Comparison of ENCODE assay signal across 9 cellular contexts in genomic region chr3:125202197-125202596, GRCh38. TPM values are rescaled to one million over a fixed set of nuclear protein-coding genes. Genes with fewer than 3 reads are reported as not detected.
DNase-seq lines count a peak whose midpoint lies in the region; ATAC-seq and TF ChIP-seq lines count a peak whose summit lies in the region.
"Had no signal": no experiment of that assay in that cellular context is flagged by ENCODE, and none has a peak within 500 bp of the region (broad histone marks: within the 10 kb centered on the region; RNA-seq: fewer than 3 reads in every experiment).

No MANE protein-coding gene starts in this region.

- H3K23ac ChIP-seq in mesenchymal stem cell (ENCODE audit: low read length in 2 of 2) = no peak overlapping the region

- H3K4ac ChIP-seq in mesenchymal stem cell (ENCODE audit: low read depth in 1 of 2, low read length in 2 of 2) = no peak overlapping the region

- H3K4me1 ChIP-seq in SK-N-SH (ENCODE audit: control insufficient read depth in 1 of 2, insufficient read depth in 2 of 2, low read depth in 1 of 2, low read length in 1 of 2) (no peaks in the 10 kb centered on the region), mesenchymal stem cell (ENCODE audit: control insufficient read depth, insufficient read depth, low read depth, low read length) (no peaks in the 10 kb centered on the region)
- H3K4me1 ChIP-seq in CD8-positive, alpha-beta T cell (ENCODE audit: insufficient read depth, low read length) = no peaks in the 10 kb centered on the region

- H3K27me3 ChIP-seq in SK-N-SH (ENCODE audit: insufficient read depth) (no peaks in the 10 kb centered on the region), mesenchymal stem cell (ENCODE audit: control insufficient read depth in 1 of 2, insufficient read depth in 1 of 2, low read length in 2 of 2) (no peaks in the 10 kb centered on the region)
- H3K27me3 ChIP-seq in CD8-positive, alpha-beta T cell (ENCODE audit: insufficient read depth, low read length) = no peaks in the 10 kb centered on the region

- no peaks in the 10 kb centered on the region for H3F3A ChIP-seq in SK-N-SH (replicated peaks; ENCODE audit: insufficient read depth)

- H3K4me1 Mint-ChIP-seq in activated CD8-positive, alpha-beta T cell treated with anti-CD3 and anti-CD28 coated beads, Interleukin-2, amount 10 ng/mL, durations not matched to agents 7 days and 5 days (ENCODE audit: low read depth) = peaks cover 8% of the 10 kb centered on the region
- no peaks in the 10 kb centered on the region for H3K4me1 Mint-ChIP-seq in natural killer cell
- no peaks in the 10 kb centered on the region for H3K4me1 Mint-ChIP-seq in CD8-positive, alpha-beta T cell (ENCODE audit: low read depth)

- H3K9me3 ChIP-seq in SK-N-SH (no peaks in the 10 kb centered on the region), mesenchymal stem cell (ENCODE audit: control insufficient read depth, low read length) (no peaks in the 10 kb centered on the region)
- no peaks in the 10 kb centered on the region for H3K9me3 ChIP-seq in CD8-positive, alpha-beta T cell (ENCODE audit: low read length)

- peak; percentile 38; the same call in 1 of the 2 replicates for TF ChIP-seq RAD21 in SK-N-SH (IDR thresholded peaks at IDR 0.05; ENCODE audit: low read length)

- intact Hi-C loops in natural killer cell (cut with micrococcal nuclease) = loop anchor here (1.0 kb wide), 2 partner anchors 207 to 274 kb away; no protein-coding TSS in a partner anchor
- intact Hi-C loops in CD8-positive, alpha-beta T cell (cut with DNase I, micrococcal nuclease) = loop anchor here (1.0 to 5.0 kb wide), 3 partner anchors 205 to 275 kb away; no protein-coding TSS in a partner anchor

- no peak overlapping the region for H3K4me3 Mint-ChIP-seq in activated CD8-positive, alpha-beta T cell treated with anti-CD3 and anti-CD28 coated beads, Interleukin-2, amount 10 ng/mL, durations not matched to agents 7 days and 5 days
- H3K4me3 Mint-ChIP-seq in natural killer cell = no peak overlapping the region
- H3K4me3 Mint-ChIP-seq in CD8-positive, alpha-beta T cell = no peak overlapping the region

- no peak overlapping the region for H3K4me2 ChIP-seq in SK-N-SH
- no peak overlapping the region for H3K4me2 ChIP-seq in mesenchymal stem cell (ENCODE audit: low read length, poor library complexity, severe bottlenecking)

- no peak overlapping the region for H2BK5ac ChIP-seq in mesenchymal stem cell (ENCODE audit: low read depth, low read length, poor library complexity, severe bottlenecking)

- H3K4me3 ChIP-seq in SK-N-SH (ENCODE audit: low read depth in 2 of 2, low read length in 1 of 2) = no peak overlapping the region
- H3K4me3 ChIP-seq in mesenchymal stem cell (ENCODE audit: insufficient read depth in 1 of 2, low read depth in 1 of 2, low read length in 2 of 2) = no peak overlapping the region
- no peak overlapping the region for H3K4me3 ChIP-seq in CD8-positive, alpha-beta T cell (ENCODE audit: low read depth, low read length)

- H4K8ac ChIP-seq in mesenchymal stem cell (ENCODE audit: low read length) = no peak overlapping the region

- POLR2A ChIA-PET in SK-N-SH (lab: Yijun Ruan, JAX) = no interaction called here
- POLR2A ChIA-PET in activated CD8-positive, alpha-beta T cell treated with anti-CD3 and anti-CD28 coated beads, Interleukin-2, amount 10 ng/mL, durations not matched to agents 7 days and 5 days (lab: Charles Lee) = no interaction called here
- POLR2A ChIA-PET in CD8-positive, alpha-beta T cell (lab: Charles Lee) = no interaction called here

- WGBS in SK-N-SH (ENCODE audit: low lambda C conversion rate) = 79% methylated on average over 4 of the region's 4 CpGs
- WGBS in mesenchymal stem cell = no CpG with 5 or more reads among the region's 4 CpGs

- no peak for DNase-seq in SK-N-SH
- DNase-seq in activated CD8-positive, alpha-beta T cell treated with anti-CD3 and anti-CD28 coated beads, Interleukin-2, amount 10 ng/mL, durations not matched to agents 7 days and 5 days = peak; percentile 48
- DNase-seq in natural killer cell = no peak
- no peak for DNase-seq in mesenchymal stem cell
- DNase-seq in CD8-positive, alpha-beta T cell = no peak
- DNase-seq: NCI-H1436 treated with DMSO at 0.1 percent for 48 hours had no signal

- CTCF ChIA-PET in SK-N-SH (lab: Yijun Ruan, JAX) = interaction anchor here (0.6 to 1.7 kb wide), 2 partner anchors 16 to 165 kb away, joined by 4 read pairs; no protein-coding TSS in a partner anchor
- CTCF ChIA-PET in activated CD8-positive, alpha-beta T cell treated with anti-CD3 and anti-CD28 coated beads, Interleukin-2, amount 10 ng/mL, durations not matched to agents 7 days and 5 days (lab: Charles Lee) = interaction anchor here (0.6 to 2.0 kb wide), 24 partner anchors 10 to 408 kb away, joined by 3 to 21 read pairs (median 4); no protein-coding TSS in a partner anchor
- CTCF ChIA-PET in CD8-positive, alpha-beta T cell (lab: Charles Lee) = interaction anchor here (0.7 to 2.0 kb wide), 4 partner anchors 14 to 209 kb away, joined by 3 to 12 read pairs (median 6); no protein-coding TSS in a partner anchor

- H2BK120ac ChIP-seq in mesenchymal stem cell (ENCODE audit: low read depth, low read length) = no peak overlapping the region

- no peaks in the 10 kb centered on the region for H3K9me3 Mint-ChIP-seq in activated CD8-positive, alpha-beta T cell treated with anti-CD3 and anti-CD28 coated beads, Interleukin-2, amount 10 ng/mL, durations not matched to agents 7 days and 5 days (ENCODE audit: insufficient read depth)
- no peaks in the 10 kb centered on the region for H3K9me3 Mint-ChIP-seq in natural killer cell
- peaks cover 3% of the 10 kb centered on the region for H3K9me3 Mint-ChIP-seq in CD8-positive, alpha-beta T cell

- ATAC-seq in SK-N-SH treated with all-trans-retinoic acid at 6 μM for 48 hours (no peak), natural killer cell (peak in 2 of 3 donors; percentile 69 to 77), GM18502 (IDR thresholded peaks at IDR 0.05; ENCODE audit: poor library complexity, unreplicated experiment) (no peak)
- ATAC-seq in activated CD8-positive, alpha-beta T cell treated with anti-CD3 and anti-CD28 coated beads, Interleukin-2, amount 10 ng/mL, durations not matched to agents 7 days and 5 days = peak; percentile 58
- ATAC-seq in CD8-positive, alpha-beta T cell = no peak

- H3K36me3 ChIP-seq in SK-N-SH (replicated peaks in 1 of 2; ENCODE audit: control insufficient read depth in 1 of 2, insufficient read depth in 2 of 2, low read length in 1 of 2) = no peaks in the 10 kb centered on the region
- no peaks in the 10 kb centered on the region for H3K36me3 ChIP-seq in mesenchymal stem cell (ENCODE audit: control insufficient read depth in 1 of 2, insufficient read depth in 2 of 2, low read depth in 1 of 2, low read length in 2 of 2)
- H3K36me3 ChIP-seq in CD8-positive, alpha-beta T cell (ENCODE audit: insufficient read depth, low read length) = no peaks in the 10 kb centered on the region

- H2BK12ac ChIP-seq in mesenchymal stem cell (ENCODE audit: low read length in 2 of 2) = no peak overlapping the region

- H2AK5ac ChIP-seq in mesenchymal stem cell (ENCODE audit: low read length, severe bottlenecking) = no peak overlapping the region

- no peak overlapping the region for H4K91ac ChIP-seq in mesenchymal stem cell (ENCODE audit: low read length)

- no peak overlapping the region for H2BK15ac ChIP-seq in mesenchymal stem cell (ENCODE audit: low read depth, poor library complexity, severe bottlenecking)

- TF ChIP-seq EP300 in SK-N-SH (IDR thresholded peaks at IDR 0.05; ENCODE audit: borderline replicate concordance in 1 of 2, low read depth in 1 of 2, low read length in 1 of 2) = no peak

- H3K9ac ChIP-seq in SK-N-SH = no peak overlapping the region
- H3K9ac ChIP-seq in mesenchymal stem cell (ENCODE audit: low read length) = no peak overlapping the region

- H3K14ac ChIP-seq in mesenchymal stem cell (ENCODE audit: low read length in 2 of 2) = no peak overlapping the region

- H3K36me3 Mint-ChIP-seq in activated CD8-positive, alpha-beta T cell treated with anti-CD3 and anti-CD28 coated beads, Interleukin-2, amount 10 ng/mL, durations not matched to agents 7 days and 5 days (ENCODE audit: low read depth) = no peaks in the 10 kb centered on the region
- H3K36me3 Mint-ChIP-seq in natural killer cell = no peaks in the 10 kb centered on the region
- no peaks in the 10 kb centered on the region for H3K36me3 Mint-ChIP-seq in CD8-positive, alpha-beta T cell

- peaks cover 19% of the 10 kb centered on the region for H3K27me3 Mint-ChIP-seq in activated CD8-positive, alpha-beta T cell treated with anti-CD3 and anti-CD28 coated beads, Interleukin-2, amount 10 ng/mL, durations not matched to agents 7 days and 5 days (ENCODE audit: low read depth)
- no peaks in the 10 kb centered on the region for H3K27me3 Mint-ChIP-seq in natural killer cell (ENCODE audit: low read depth in 2 of 2)
- peaks cover 6% of the 10 kb centered on the region for H3K27me3 Mint-ChIP-seq in CD8-positive, alpha-beta T cell (ENCODE audit: low read depth)

- H4K20me1 ChIP-seq in SK-N-SH (ENCODE audit: insufficient read depth) = no peaks in the 10 kb centered on the region

- H3K79me1 ChIP-seq in mesenchymal stem cell (replicated peaks; ENCODE audit: low read length, poor library complexity, severe bottlenecking) = peaks cover 6% of the 10 kb centered on the region

- H2AFZ ChIP-seq in SK-N-SH (ENCODE audit: low read depth) (no peak overlapping the region), mesenchymal stem cell (ENCODE audit: low read depth, low read length) (no peak overlapping the region)

- H3K79me2 ChIP-seq in SK-N-SH (ENCODE audit: insufficient read depth) = no peaks in the 10 kb centered on the region

- no peak overlapping the region for H3K27ac ChIP-seq in SK-N-SH (ENCODE audit: low read depth in 2 of 2, low read length in 1 of 2)
- H3K27ac ChIP-seq in mesenchymal stem cell (ENCODE audit: low read length, poor library complexity, severe bottlenecking) = no peak overlapping the region
- H3K27ac ChIP-seq in CD8-positive, alpha-beta T cell (ENCODE audit: low read depth, low read length) = no peak overlapping the region

- no peaks in the 10 kb centered on the region for H3K9me2 ChIP-seq in SK-N-SH

- no peak overlapping the region for H3K27ac Mint-ChIP-seq in activated CD8-positive, alpha-beta T cell treated with anti-CD3 and anti-CD28 coated beads, Interleukin-2, amount 10 ng/mL, durations not matched to agents 7 days and 5 days
- H3K27ac Mint-ChIP-seq in natural killer cell = no peak overlapping the region
- H3K27ac Mint-ChIP-seq in CD8-positive, alpha-beta T cell = no peak overlapping the region

- TF ChIP-seq CTCF in SK-N-SH (IDR thresholded peaks at IDR 0.05) (peak; percentile 26; the same call in 1 of the 2 replicates), LNCAP (IDR thresholded peaks at IDR 0.05) (peak; percentile 55), natural killer cell (IDR thresholded peaks at IDR 0.05) (peak; percentile 16)
- no peak for TF ChIP-seq CTCF in CD8-positive, alpha-beta T cell (IDR thresholded peaks at IDR 0.05)

- no peak overlapping the region for H3K18ac ChIP-seq in mesenchymal stem cell (ENCODE audit: low read depth in 1 of 2, low read length in 2 of 2)

RNA-seq across cellular contexts. Expression of gene SLC12A8, which starts 10.4 kb away (rescaled TPM):
- 7.5 and 13.2 TPM in 2 replicates for polyA plus RNA-seq in SK-N-SH (2012; rRNA removed)
- 6.1 and 6.6 TPM in 2 replicates for polyA plus RNA-seq in SK-N-SH (2012; cell fraction: cytosol; rRNA removed)
- polyA plus RNA-seq in SK-N-SH (2012; cell fraction: nucleus; rRNA removed) = 23.0 and 26.6 TPM in 2 replicates
- total RNA-seq in activated CD8-positive, alpha-beta T cell treated with anti-CD3 and anti-CD28 coated beads, Interleukin-2, amount 10 ng/mL, durations not matched to agents 7 days and 5 days = under 1 TPM; 0.45 to 0.50 TPM
- total RNA-seq in natural killer cell = 1 to 10 TPM in 1 of 3 donors, under 1 TPM in 2; 0.25 to 1.4 (median 0.61) TPM
- polyA plus RNA-seq in mesenchymal stem cell (2013, experiment 1 of 2) = 61.3 TPM
- 60.4 TPM for polyA plus RNA-seq in mesenchymal stem cell (2013, experiment 2 of 2)
- not detected for total RNA-seq in CD8-positive, alpha-beta T cell

Comparison
In these comparisons a context has a peak if more than half of its experiments do, and no peak if none do; other contexts are left out.
1. ATAC-seq: peak in activated CD8-positive, alpha-beta T cell treated with anti-CD3 and anti-CD28 coated beads, Interleukin-2, amount 10 ng/mL, durations not matched to agents 7 days and 5 days (single experiment) and natural killer cell (2 of 3); none in SK-N-SH treated with all-trans-retinoic acid at 6 μM for 48 hours (single experiment), GM18502 (single experiment) and CD8-positive, alpha-beta T cell (single experiment).